8 cellular contexts compared by ENCODE assay signal in genomic region chr10:29658984-29659769, GRCh38. TPM values are rescaled to one million over a fixed set of nuclear protein-coding genes. Genes with fewer than 3 reads are reported as not detected.
DNase-seq lines count a peak whose midpoint lies in the region; ATAC-seq, FAIRE-seq and TF ChIP-seq lines count a peak whose summit lies in the region.

No MANE protein-coding gene starts in this region.

- TF ChIP-seq EP300 in upper lobe of left lung (IDR thresholded peaks at IDR 0.05), result peak in 2 of 4 donors; percentile 85 to 95

- H2AFZ ChIP-seq in trophoblast cell (ENCODE audit: insufficient read depth, low read length, poor library complexity), result no peak overlapping the region

- peak overlapping the region; percentile 92 for H3K27ac Mint-ChIP-seq in HFFc6

- peak overlapping the region; percentile 29 for H3K4me3 Mint-ChIP-seq in HFFc6

- peaks cover 11 to 25% of the 10 kb centered on the region in 2 experiments for H3K4me1 ChIP-seq in trophoblast cell (ENCODE audit: control insufficient read depth in 1 of 2, insufficient read depth in 2 of 2, low read length in 2 of 2)
- peaks cover 32 to 44% (median 35%) of the 10 kb centered on the region in 4 donors for H3K4me1 ChIP-seq in upper lobe of left lung

- peaks cover 13% of the 10 kb centered on the region for H3K27me3 Mint-ChIP-seq in HFFc6 (ENCODE audit: insufficient read depth)

- H3K14ac ChIP-seq in trophoblast cell (ENCODE audit: low read length), result no peak overlapping the region

- no peak overlapping the region for H3K4me3 ChIP-seq in fibroblast of mammary gland (ENCODE audit: control insufficient read depth, low read depth, low read length)
- H3K4me3 ChIP-seq in trophoblast cell (ENCODE audit: low read depth, low read length), result no peak overlapping the region
- no peak overlapping the region for H3K4me3 ChIP-seq in upper lobe of left lung

- peak overlapping the region; percentile 18 for H3K4me2 ChIP-seq in trophoblast cell (ENCODE audit: low read length)

- no peaks in the 10 kb centered on the region for H3K79me2 ChIP-seq in trophoblast cell (ENCODE audit: control insufficient read depth, insufficient read depth, low read length, poor library complexity)

- peaks cover 14% of the 10 kb centered on the region for H3K36me3 Mint-ChIP-seq in HFFc6 (ENCODE audit: low read depth)

- ATAC-seq in upper lobe of left lung (ENCODE audit: low FRiP score in 2 of 2), result peak; percentile 96

- peaks cover 23% of the 10 kb centered on the region for H3K9me3 Mint-ChIP-seq in HFFc6

- no peak overlapping the region for H4K12ac ChIP-seq in trophoblast cell (ENCODE audit: low read depth, low read length)

- DNase-seq in GM12891 (ENCODE audit: insufficient read length, low spot score) (peak; percentile 32), HFFc6 (peak; percentile 98), MV-4-11 (lab: John Stamatoyannopoulos, UW) (peak; percentile 93), fibroblast of mammary gland (ENCODE audit: low read depth) (peak; percentile 100), trophoblast cell (peak; percentile 81 to 84), upper lobe of left lung (peak in 1 of 2 donors; percentile 88), amygdala (lab: John Stamatoyannopoulos, UW) (no peak)
- peak; percentile 59 for DNase-seq in activated CD8-positive, alpha-beta memory T cell treated with anti-CD3 and anti-CD28 coated beads, Interleukin-2, amount 50 U/mL, for 4 hours

- peaks cover 20% of the 10 kb centered on the region for H3K79me1 ChIP-seq in trophoblast cell (ENCODE audit: low read length)

- TF ChIP-seq CTCF in HFFc6 (IDR thresholded peaks at IDR 0.05), result peak; percentile 74
- TF ChIP-seq CTCF in fibroblast of mammary gland (conservative IDR thresholded peaks at IDR 0.05; ENCODE audit: control insufficient read depth, insufficient read depth, low read depth, low read length), result peak; percentile 59
- TF ChIP-seq CTCF in upper lobe of left lung (IDR thresholded peaks at IDR 0.05), result peak; percentile 13 to 85 (median 67)

- H2BK5ac ChIP-seq in trophoblast cell (ENCODE audit: low read depth, low read length, poor library complexity), result peak overlapping the region; percentile 65

- H3K27me3 ChIP-seq in trophoblast cell (ENCODE audit: insufficient read depth, low read length) (no peaks in the 10 kb centered on the region), upper lobe of left lung (no peaks in the 10 kb centered on the region)

- H3K9me3 ChIP-seq in trophoblast cell (ENCODE audit: insufficient read depth, low read depth, low read length) (peaks cover 10% of the 10 kb centered on the region), upper lobe of left lung (peaks cover 0 to 7% (median 5%) of the 10 kb centered on the region in 4 donors)

- H3K23ac ChIP-seq in trophoblast cell (ENCODE audit: low read length), result no peak overlapping the region

- no CpG with 5 or more reads among the region's 9 CpGs for WGBS in trophoblast cell (ENCODE audit: extremely low coverage, insufficient coverage, insufficient read length)
- WGBS in upper lobe of left lung, 2 donors, result 11 to 17% methylated on average over 9 of the region's 9 CpGs

- H3K4me1 Mint-ChIP-seq in HFFc6 (ENCODE audit: low read depth), result peaks cover 25% of the 10 kb centered on the region

- peak; percentile 81 for FAIRE-seq in GM12891 (lab: Jason Lieb, UNC)

- H2BK12ac ChIP-seq in trophoblast cell (ENCODE audit: low read length), result peak overlapping the region; percentile 46

- H4K8ac ChIP-seq in trophoblast cell (ENCODE audit: low read depth, low read length), result no peak overlapping the region

- TF ChIP-seq POLR2A in GM12891 (IDR thresholded peaks at IDR 0.05; ENCODE audit: low read depth, low read length), result no peak
- TF ChIP-seq POLR2A in upper lobe of left lung (IDR thresholded peaks at IDR 0.05), result peak in 1 of 4 donors; percentile 8

- no peak overlapping the region for H3K4ac ChIP-seq in trophoblast cell (ENCODE audit: low read depth, low read length)

- no peak overlapping the region for H2AK5ac ChIP-seq in trophoblast cell (ENCODE audit: low read length)

- H3K27ac ChIP-seq in trophoblast cell (ENCODE audit: low read depth, low read length) (peak overlapping the region; percentile 92), upper lobe of left lung (peak overlapping the region; percentile 78 to 81 (median 80))

- H3K36me3 ChIP-seq in trophoblast cell (ENCODE audit: control insufficient read depth in 1 of 2, insufficient read depth in 2 of 2, low read length in 2 of 2), result peaks cover 8 to 20% of the 10 kb centered on the region in 2 experiments
- peaks cover 0 to 11% (median 5%) of the 10 kb centered on the region in 4 donors for H3K36me3 ChIP-seq in upper lobe of left lung

- H4K91ac ChIP-seq in trophoblast cell (ENCODE audit: low read depth, low read length), result peak overlapping the region; percentile 81

- peak overlapping the region; percentile 20 for H2BK120ac ChIP-seq in trophoblast cell (ENCODE audit: insufficient read depth, low read length, poor library complexity)

- H3K18ac ChIP-seq in trophoblast cell (ENCODE audit: low read length), result no peak overlapping the region

- H3K9ac ChIP-seq in trophoblast cell (ENCODE audit: low read length), result no peak overlapping the region

TF ChIP-seq in GM12891, 5 proteins besides CTCF, POLR2A, EP300 and RAD21:
- TF ChIP-seq POU2F2 (IDR thresholded peaks at IDR 0.05; ENCODE audit: low read depth, low read length), result peak; percentile 34; the same call in 1 of the 2 replicates
- TF ChIP-seq PAX5 (IDR thresholded peaks at IDR 0.05; ENCODE audit: insufficient read depth, low read length, severe bottlenecking), result no peak
- TF ChIP-seq TAF1 (IDR thresholded peaks at IDR 0.05; ENCODE audit: low read depth, low read length), result no peak
- no peak for TF ChIP-seq SPI1 (IDR thresholded peaks at IDR 0.05; ENCODE audit: low read depth, low read length)

RNA-seq across cellular contexts. Expression of gene SVIL, which starts 24.4 kb away (rescaled TPM):
- 0.27 TPM for polyA plus RNA-seq in GM12891 (2012; ENCODE audit: low read depth, missing spikeins)
- total RNA-seq in HFFc6 (2021; fragmentation: NEBNext Ultra II Directional; extraction: Animal tissue kit (Norgen Biotek cat#: 25700)), result under 1 TPM; 0.22 to 0.89 (median 0.48) TPM
- polyA plus RNA-seq in trophoblast cell (2013), result 25.1 and 25.3 TPM in 2 replicates
- 100 to 1,000 TPM in 4 of 6 donors, 10 to 100 TPM in 2; 65.5 to 137 (median 105) TPM for total RNA-seq in upper lobe of left lung

Comparison
In these comparisons a context has a peak if more than half of its experiments do, and no peak if none do; other contexts are left out.
1. DNase-seq: peak in GM12891 (single experiment), HFFc6 (single experiment), MV-4-11 (single experiment), activated CD8-positive, alpha-beta memory T cell treated with anti-CD3 and anti-CD28 coated beads, Interleukin-2, amount 50 U/mL, for 4 hours (single experiment), fibroblast of mammary gland (single experiment) and trophoblast cell (2 of 2); none in amygdala (0 of 56).
2. RNA of gene SVIL, which starts 24.4 kb away (total RNA-seq): 65.5 to 137 TPM in upper lobe of left lung; 0.22 to 0.89 TPM in HFFc6; every median in the first group is over 10 times any median in the second.
3. Peak in every context shown above with its lines, with median percentiles within 50 percentile points of each other: CTCF ChIP-seq.